26 cellular contexts compared by ENCODE assay signal in genomic region chr6:146891615-146892265, GRCh38.
DNase-seq lines count a peak whose midpoint lies in the region; ATAC-seq lines count a peak whose summit lies in the region.
"Had no signal": no experiment of that assay in that cellular context is flagged by ENCODE, and none has a peak within 500 bp of the region (broad histone marks: within the 10 kb centered on the region; RNA-seq: fewer than 3 reads in every experiment).

No MANE protein-coding gene starts in this region.

- no peak for ATAC-seq in activated naive CD8-positive, alpha-beta T cell treated with anti-CD3 and anti-CD28 coated beads, Interleukin-2, amount 50 U/mL, for 24 hours
- no peak for ATAC-seq in GM18498 (IDR thresholded peaks at IDR 0.05; ENCODE audit: unreplicated experiment)
- ATAC-seq: natural killer cell treated with Interleukin-12 subunit alpha and Interleukin-12 subunit beta and Interleukin-15 and Interleukin-18, amount 100 ng/mL, for 72 hours; stimulated activated effector memory CD8-positive, alpha-beta T cell treated with anti-CD3 and anti-CD28 coated beads, Interleukin-12 subunit alpha, Interleukin-12 subunit beta, amount 100 ng/mL, for 72 hours had no signal

- H3K27ac ChIP-seq in mesodermal cell (ENCODE audit: low read depth, low read length, severe bottlenecking): peak overlapping the region; percentile 43
- H3K27ac ChIP-seq: 22Rv1, adrenal gland, foreskin keratinocyte, lower lobe of right lung, Peyer's patch had no signal

- no peaks in the 10 kb centered on the region for H3K36me3 ChIP-seq in mesodermal cell (ENCODE audit: control insufficient read depth, insufficient read depth, low read length)
- H3K36me3 ChIP-seq: adrenal gland, heart left ventricle, lower lobe of right lung, Peyer's patch had no signal

- DNase-seq in activated naive CD8-positive, alpha-beta T cell treated with anti-CD3 and anti-CD28 coated beads, Interleukin-2, amount 50 U/mL, for 24 hours: no peak
- DNase-seq in activated naive CD8-positive, alpha-beta T cell treated with anti-CD3 and anti-CD28 coated beads for 36 hours: no peak
- DNase-seq in epidermal melanocyte (ENCODE audit: insufficient read length, low spot score): no peak
- DNase-seq in dermis blood vessel endothelial cell: no peak
- DNase-seq in NCI-H524 treated with DMSO at 0.1 percent for 48 hours (lab: John Stamatoyannopoulos, UW): no peak
- DNase-seq: activated CD4-positive, alpha-beta memory T cell treated with anti-CD3 and anti-CD28 coated beads, Interleukin-2, amount 10 ng/mL, durations not matched to agents 7 days and 5 days; activated CD8-positive, alpha-beta memory T cell treated with anti-CD3 and anti-CD28 coated beads, Interleukin-2, amount 50 U/mL, for 4 hours; activated naive CD4-positive, alpha-beta T cell treated with Interleukin-2 at 50 U/mL for 16 hours; adrenal gland; CD4-positive, CD25-positive, alpha-beta regulatory T cell; heart left ventricle; lower lobe of right lung; NCI-H1436 treated with DMSO at 0.1 percent for 48 hours; NCI-H2081 treated with DMSO at 0.1 percent for 48 hours; NCI-H345; Peyer's patch; SHP77 had no signal

- H3K4me3 ChIP-seq in mesodermal cell (ENCODE audit: extremely low read depth, insufficient read depth, low read length, poor library complexity, severe bottlenecking): no peak overlapping the region
- H3K4me3 ChIP-seq: adrenal gland, heart left ventricle, lower lobe of right lung, Peyer's patch had no signal

- H3K36me3 Mint-ChIP-seq in activated naive CD8-positive, alpha-beta T cell treated with anti-CD3 and anti-CD28 coated beads, Interleukin-2, amount 50 U/mL, for 24 hours (ENCODE audit: low read depth): no peaks in the 10 kb centered on the region
- no peaks in the 10 kb centered on the region for H3K36me3 Mint-ChIP-seq in activated naive CD8-positive, alpha-beta T cell treated with anti-CD3 and anti-CD28 coated beads for 36 hours
- H3K36me3 Mint-ChIP-seq in dendritic cell treated with granulocyte-macrophage colony-stimulating factor and Interleukin-4, amounts not matched to agents 40 ng/mL and 50 ng/mL, for 4 days (ENCODE audit: low read depth): no peaks in the 10 kb centered on the region
- H3K36me3 Mint-ChIP-seq: brain; CD4-positive, CD25-positive, alpha-beta regulatory T cell; natural killer cell treated with Interleukin-12 subunit alpha and Interleukin-12 subunit beta and Interleukin-15 and Interleukin-18, amount 100 ng/mL, for 72 hours; stimulated activated effector memory CD8-positive, alpha-beta T cell treated with anti-CD3 and anti-CD28 coated beads, Interleukin-12 subunit alpha, Interleukin-12 subunit beta, amount 100 ng/mL, for 72 hours; type B pancreatic cell had no signal

- peaks cover 10% of the 10 kb centered on the region for H3K4me1 Mint-ChIP-seq in activated naive CD8-positive, alpha-beta T cell treated with anti-CD3 and anti-CD28 coated beads, Interleukin-2, amount 50 U/mL, for 24 hours
- peaks cover 2% of the 10 kb centered on the region for H3K4me1 Mint-ChIP-seq in activated naive CD8-positive, alpha-beta T cell treated with anti-CD3 and anti-CD28 coated beads for 36 hours
- H3K4me1 Mint-ChIP-seq in dendritic cell treated with granulocyte-macrophage colony-stimulating factor and Interleukin-4, amounts not matched to agents 40 ng/mL and 50 ng/mL, for 4 days (ENCODE audit: low read depth): peaks cover 32% of the 10 kb centered on the region
- H3K4me1 Mint-ChIP-seq: CD4-positive, CD25-positive, alpha-beta regulatory T cell; stimulated activated effector memory CD8-positive, alpha-beta T cell treated with anti-CD3 and anti-CD28 coated beads, Interleukin-12 subunit alpha, Interleukin-12 subunit beta, amount 100 ng/mL, for 72 hours had no signal

- H3K4me3 Mint-ChIP-seq in activated naive CD8-positive, alpha-beta T cell treated with anti-CD3 and anti-CD28 coated beads, Interleukin-2, amount 50 U/mL, for 24 hours: no peak overlapping the region
- H3K4me3 Mint-ChIP-seq in activated naive CD8-positive, alpha-beta T cell treated with anti-CD3 and anti-CD28 coated beads for 36 hours: no peak overlapping the region
- peak overlapping the region; percentile 27 for H3K4me3 Mint-ChIP-seq in dendritic cell treated with granulocyte-macrophage colony-stimulating factor and Interleukin-4, amounts not matched to agents 40 ng/mL and 50 ng/mL, for 4 days
- H3K4me3 Mint-ChIP-seq: activated CD4-positive, alpha-beta memory T cell treated with anti-CD3 and anti-CD28 coated beads, Interleukin-2, amount 10 ng/mL, durations not matched to agents 7 days and 5 days; brain; CD4-positive, CD25-positive, alpha-beta regulatory T cell; natural killer cell treated with Interleukin-12 subunit alpha and Interleukin-12 subunit beta and Interleukin-15 and Interleukin-18, amount 100 ng/mL, for 72 hours; stimulated activated effector memory CD8-positive, alpha-beta T cell treated with anti-CD3 and anti-CD28 coated beads, Interleukin-12 subunit alpha, Interleukin-12 subunit beta, amount 100 ng/mL, for 72 hours; type B pancreatic cell had no signal

- H3K27ac Mint-ChIP-seq in activated naive CD8-positive, alpha-beta T cell treated with anti-CD3 and anti-CD28 coated beads, Interleukin-2, amount 50 U/mL, for 24 hours: peak overlapping the region; percentile 5
- no peak overlapping the region for H3K27ac Mint-ChIP-seq in activated naive CD8-positive, alpha-beta T cell treated with anti-CD3 and anti-CD28 coated beads for 36 hours
- peak overlapping the region; percentile 80 for H3K27ac Mint-ChIP-seq in dendritic cell treated with granulocyte-macrophage colony-stimulating factor and Interleukin-4, amounts not matched to agents 40 ng/mL and 50 ng/mL, for 4 days
- H3K27ac Mint-ChIP-seq: activated CD4-positive, alpha-beta memory T cell treated with anti-CD3 and anti-CD28 coated beads, Interleukin-2, amount 10 ng/mL, durations not matched to agents 7 days and 5 days; brain; stimulated activated effector memory CD8-positive, alpha-beta T cell treated with anti-CD3 and anti-CD28 coated beads, Interleukin-12 subunit alpha, Interleukin-12 subunit beta, amount 100 ng/mL, for 72 hours; type B pancreatic cell had no signal

- peaks cover 12% of the 10 kb centered on the region for H3K27me3 Mint-ChIP-seq in activated naive CD8-positive, alpha-beta T cell treated with anti-CD3 and anti-CD28 coated beads, Interleukin-2, amount 50 U/mL, for 24 hours
- H3K27me3 Mint-ChIP-seq in activated naive CD8-positive, alpha-beta T cell treated with anti-CD3 and anti-CD28 coated beads for 36 hours: peaks cover 17% of the 10 kb centered on the region
- no peaks in the 10 kb centered on the region for H3K27me3 Mint-ChIP-seq in dendritic cell treated with granulocyte-macrophage colony-stimulating factor and Interleukin-4, amounts not matched to agents 40 ng/mL and 50 ng/mL, for 4 days
- H3K27me3 Mint-ChIP-seq: CD4-positive, CD25-positive, alpha-beta regulatory T cell had no signal

- H3K4me1 ChIP-seq in mesodermal cell (ENCODE audit: control insufficient read depth, insufficient read depth, low read length, poor library complexity, severe bottlenecking): peaks cover 30% of the 10 kb centered on the region
- H3K4me1 ChIP-seq: foreskin keratinocyte, lower lobe of right lung, Peyer's patch had no signal

- intact Hi-C loops in dendritic cell treated with granulocyte-macrophage colony-stimulating factor and Interleukin-4, amounts not matched to agents 40 ng/mL and 50 ng/mL, for 4 days (cut with micrococcal nuclease): no loop called here

- 92 to 100% methylated on average over 3 of the region's 3 CpGs for WGBS in mesodermal cell (ENCODE audit: insufficient coverage in 2 of 2), 2 experiments

- no peaks in the 10 kb centered on the region for H3K9me3 ChIP-seq in mesodermal cell (ENCODE audit: control insufficient read depth, low read length)
- H3K9me3 ChIP-seq: adrenal gland, heart left ventricle, lower lobe of right lung, Peyer's patch had no signal

- H3K9me3 Mint-ChIP-seq in activated naive CD8-positive, alpha-beta T cell treated with anti-CD3 and anti-CD28 coated beads, Interleukin-2, amount 50 U/mL, for 24 hours: no peaks in the 10 kb centered on the region
- H3K9me3 Mint-ChIP-seq in activated naive CD8-positive, alpha-beta T cell treated with anti-CD3 and anti-CD28 coated beads for 36 hours: no peaks in the 10 kb centered on the region
- no peaks in the 10 kb centered on the region for H3K9me3 Mint-ChIP-seq in dendritic cell treated with granulocyte-macrophage colony-stimulating factor and Interleukin-4, amounts not matched to agents 40 ng/mL and 50 ng/mL, for 4 days
- H3K9me3 Mint-ChIP-seq: brain; stimulated activated effector memory CD8-positive, alpha-beta T cell treated with anti-CD3 and anti-CD28 coated beads, Interleukin-12 subunit alpha, Interleukin-12 subunit beta, amount 100 ng/mL, for 72 hours had no signal
